ENCODE assay signal across 12 cellular contexts in the genomic region with DNA sequence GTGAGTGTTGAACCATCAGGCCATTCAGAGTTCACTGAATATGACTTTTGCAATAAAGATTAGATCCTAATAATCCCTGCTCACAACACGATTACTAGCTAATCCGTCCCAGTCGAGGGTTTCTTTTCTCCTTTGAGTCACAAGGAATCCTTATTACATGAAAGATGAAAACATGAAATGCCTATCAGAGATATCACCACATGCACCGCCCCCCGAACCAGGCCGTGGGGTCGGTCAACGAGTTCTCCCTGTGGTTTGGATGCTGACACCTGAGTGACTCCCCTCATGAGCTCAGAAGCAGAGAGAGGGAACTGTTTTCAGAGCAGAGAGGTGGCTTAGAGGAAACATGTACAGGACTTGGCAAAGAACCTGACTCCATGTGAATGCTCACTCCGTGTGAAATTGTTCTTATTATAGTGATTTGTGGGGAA.
DNase-seq lines count a peak whose midpoint lies in the region; ATAC-seq and TF ChIP-seq lines count a peak whose summit lies in the region.
"Had no signal": no experiment of that assay in that cellular context is flagged by ENCODE, and none has a peak within 500 bp of the region (broad histone marks: within the 10 kb centered on the region; RNA-seq: fewer than 3 reads in every experiment).

No MANE protein-coding gene starts in this region.

- no peak overlapping the region for H3K23ac ChIP-seq in trophoblast cell (ENCODE audit: low read length)

- H3K14ac ChIP-seq in trophoblast cell (ENCODE audit: low read length), result peak overlapping the region; percentile 13

- H3K18ac ChIP-seq in trophoblast cell (ENCODE audit: low read length), result no peak overlapping the region

- ATAC-seq in CD4-positive, alpha-beta T cell (ENCODE audit: poor library complexity), result peak; percentile 35
- ATAC-seq in T-cell (replicated peaks in 1 of 4) (peak; percentile 38 to 48 (median 44)), GM21576 (IDR thresholded peaks at IDR 0.05; ENCODE audit: unreplicated experiment) (no peak), GM21367 (IDR thresholded peaks at IDR 0.05; ENCODE audit: unreplicated experiment) (no peak), HG02763 (IDR thresholded peaks at IDR 0.05; ENCODE audit: unreplicated experiment) (no peak)

- intact Hi-C loops in CD4-positive, alpha-beta T cell (cut with DNase I, micrococcal nuclease), result loop anchor here (1.0 to 2.0 kb wide), 9 partner anchors 17 to 201 kb away; no protein-coding TSS in a partner anchor

- H3K4ac ChIP-seq in trophoblast cell (ENCODE audit: low read depth, low read length), result no peak overlapping the region

- H3K9me3 Mint-ChIP-seq in CD4-positive, alpha-beta T cell, result no peaks in the 10 kb centered on the region
- H3K9me3 Mint-ChIP-seq in T-cell, result no peaks in the 10 kb centered on the region
- H3K9me3 Mint-ChIP-seq in activated naive CD4-positive, alpha-beta T cell treated with anti-CD3 and anti-CD28 coated beads, Interleukin-2, amount 50 U/mL, for 24 hours, result peaks cover 6% of the 10 kb centered on the region

- peak overlapping the region; percentile 75 for H4K91ac ChIP-seq in trophoblast cell (ENCODE audit: low read depth, low read length)

- no CpG with 5 or more reads among the region's 9 CpGs for WGBS in trophoblast cell (ENCODE audit: extremely low coverage, insufficient coverage, insufficient read length)

- H3K9me3 ChIP-seq in CD4-positive, alpha-beta T cell (ENCODE audit: control insufficient read depth, low read length), result no peaks in the 10 kb centered on the region
- H3K9me3 ChIP-seq in trophoblast cell (ENCODE audit: insufficient read depth, low read depth, low read length), result no peaks in the 10 kb centered on the region
- H3K9me3 ChIP-seq: neutrophil had no signal

- H3K4me3 Mint-ChIP-seq in CD4-positive, alpha-beta T cell, result peak overlapping the region; percentile 47
- H3K4me3 Mint-ChIP-seq in T-cell, result peak overlapping the region in 2 of 3 donors; percentile 71 to 72
- H3K4me3 Mint-ChIP-seq in activated naive CD4-positive, alpha-beta T cell treated with anti-CD3 and anti-CD28 coated beads, Interleukin-2, amount 50 U/mL, for 24 hours, result peak overlapping the region; percentile 54

- peak overlapping the region; percentile 93 for H3K27ac Mint-ChIP-seq in CD4-positive, alpha-beta T cell
- peak overlapping the region; percentile 97 to 99 for H3K27ac Mint-ChIP-seq in T-cell
- H3K27ac Mint-ChIP-seq in activated naive CD4-positive, alpha-beta T cell treated with anti-CD3 and anti-CD28 coated beads, Interleukin-2, amount 50 U/mL, for 24 hours, result peak overlapping the region; percentile 89

- TF ChIP-seq CTCF in CD4-positive, alpha-beta T cell (IDR thresholded peaks at IDR 0.05), result no peak

- H2AFZ ChIP-seq in trophoblast cell (ENCODE audit: insufficient read depth, low read length, poor library complexity), result no peak overlapping the region

- H3K79me2 ChIP-seq in trophoblast cell (ENCODE audit: control insufficient read depth, insufficient read depth, low read length, poor library complexity), result no peaks in the 10 kb centered on the region

- no peak overlapping the region for H3K9ac ChIP-seq in trophoblast cell (ENCODE audit: low read length)

- no peak overlapping the region for H3K4me2 ChIP-seq in trophoblast cell (ENCODE audit: low read length)

- peak overlapping the region; percentile 89 for H3K27ac ChIP-seq in CD4-positive, alpha-beta T cell (ENCODE audit: low read depth, low read length)
- no peak overlapping the region for H3K27ac ChIP-seq in trophoblast cell (ENCODE audit: low read depth, low read length)
- H3K27ac ChIP-seq: neutrophil had no signal

- no peak overlapping the region for H4K12ac ChIP-seq in trophoblast cell (ENCODE audit: low read depth, low read length)

- H2BK12ac ChIP-seq in trophoblast cell (ENCODE audit: low read length), result peak overlapping the region; percentile 67

- peak overlapping the region; percentile 37 for H2BK5ac ChIP-seq in trophoblast cell (ENCODE audit: low read depth, low read length, poor library complexity)

- no peak overlapping the region for H2BK120ac ChIP-seq in trophoblast cell (ENCODE audit: insufficient read depth, low read length, poor library complexity)

- peaks cover 16% of the 10 kb centered on the region for H3K79me1 ChIP-seq in trophoblast cell (ENCODE audit: low read length)

- no peaks in the 10 kb centered on the region for H3K27me3 ChIP-seq in CD4-positive, alpha-beta T cell (ENCODE audit: control insufficient read depth, insufficient read depth, low read length)
- no peaks in the 10 kb centered on the region for H3K27me3 ChIP-seq in trophoblast cell (ENCODE audit: insufficient read depth, low read length)
- H3K27me3 ChIP-seq: neutrophil had no signal

- no peaks in the 10 kb centered on the region for H3K36me3 ChIP-seq in trophoblast cell (ENCODE audit: control insufficient read depth in 1 of 2, insufficient read depth in 2 of 2, low read length in 2 of 2)
- H3K36me3 ChIP-seq: neutrophil had no signal

- H3K27me3 Mint-ChIP-seq in CD4-positive, alpha-beta T cell, result no peaks in the 10 kb centered on the region
- no peaks in the 10 kb centered on the region for H3K27me3 Mint-ChIP-seq in T-cell
- H3K27me3 Mint-ChIP-seq in activated naive CD4-positive, alpha-beta T cell treated with anti-CD3 and anti-CD28 coated beads, Interleukin-2, amount 50 U/mL, for 24 hours, result no peaks in the 10 kb centered on the region

- no peak overlapping the region for H4K8ac ChIP-seq in trophoblast cell (ENCODE audit: low read depth, low read length)

- no peak overlapping the region for H3K4me3 ChIP-seq in trophoblast cell (ENCODE audit: low read depth, low read length)

- POLR2A ChIA-PET in CD4-positive, alpha-beta T cell (lab: Charles Lee), result interaction anchor here (0.6 to 7.8 kb wide), 39 partner anchors 13 to 305 kb away, joined by 3 to 98 read pairs (median 6); no protein-coding TSS in a partner anchor
- POLR2A ChIA-PET in T-cell (lab: Charles Lee), result interaction anchor here (0.6 to 2.3 kb wide), 12 partner anchors 16 to 306 kb away, joined by 3 to 34 read pairs (median 6); no protein-coding TSS in a partner anchor

- peak in 2 of 10 experiments; percentile 33 to 49 for DNase-seq in CD4-positive, alpha-beta T cell
- DNase-seq in T-cell (peak in 30 of 34 experiments; percentile 30 to 78 (median 50)), trophoblast cell (no peak), hippocampal formation (lab: John Stamatoyannopoulos, UW) (no peak)
- DNase-seq: COR-L47, NCI-H524, Right ventricle myocardium superior had no signal

- CTCF ChIA-PET in CD4-positive, alpha-beta T cell (lab: Charles Lee), result interaction anchor here (1.0 to 5.5 kb wide), 25 partner anchors 10 to 433 kb away, joined by 3 to 37 read pairs (median 4); no protein-coding TSS in a partner anchor
- CTCF ChIA-PET in T-cell (lab: Charles Lee), result interaction anchor here (0.5 to 3.7 kb wide), 30 partner anchors 11 to 308 kb away, joined by 3 to 29 read pairs (median 3); no protein-coding TSS in a partner anchor

- peaks cover 84% of the 10 kb centered on the region for H3K4me1 Mint-ChIP-seq in CD4-positive, alpha-beta T cell (ENCODE audit: low read depth)
- peaks cover 87 to 92% (median 90%) of the 10 kb centered on the region in 3 donors for H3K4me1 Mint-ChIP-seq in T-cell
- H3K4me1 Mint-ChIP-seq in activated naive CD4-positive, alpha-beta T cell treated with anti-CD3 and anti-CD28 coated beads, Interleukin-2, amount 50 U/mL, for 24 hours, result peaks cover 89% of the 10 kb centered on the region

- H2AK5ac ChIP-seq in trophoblast cell (ENCODE audit: low read length), result peak overlapping the region; percentile 9

- no peaks in the 10 kb centered on the region for H3K36me3 Mint-ChIP-seq in CD4-positive, alpha-beta T cell (ENCODE audit: low read depth)
- H3K36me3 Mint-ChIP-seq in T-cell, result no peaks in the 10 kb centered on the region
- peaks cover 1% of the 10 kb centered on the region for H3K36me3 Mint-ChIP-seq in activated naive CD4-positive, alpha-beta T cell treated with anti-CD3 and anti-CD28 coated beads, Interleukin-2, amount 50 U/mL, for 24 hours

- peaks cover 13 to 14% of the 10 kb centered on the region in 2 experiments for H3K4me1 ChIP-seq in trophoblast cell (ENCODE audit: control insufficient read depth in 1 of 2, insufficient read depth in 2 of 2, low read length in 2 of 2)

Comparison
In these comparisons a context has a peak if more than half of its experiments do, and no peak if none do; other contexts are left out.
1. ATAC-seq: peak in CD4-positive, alpha-beta T cell (single experiment) and T-cell (4 of 4); none in GM21576 (single experiment), GM21367 (single experiment) and HG02763 (single experiment).
2. DNase-seq: peak in T-cell (30 of 34); none in trophoblast cell (0 of 2) and hippocampal formation (0 of 2).
3. Peak in every context shown above with its lines, with median percentiles within 50 percentile points of each other: H3K27ac Mint-ChIP-seq and H3K4me3 Mint-ChIP-seq.